In genomic region chr1:55081188-55081904, GRCh38 we compare ENCODE assay signal across 13 cellular contexts. TPM values are rescaled to one million over a fixed set of nuclear protein-coding genes. Genes with fewer than 3 reads are reported as not detected.
DNase-seq lines count a peak whose midpoint lies in the region; ATAC-seq, FAIRE-seq and TF ChIP-seq lines count a peak whose summit lies in the region.
"Had no signal": no experiment of that assay in that cellular context is flagged by ENCODE, and none has a peak within 500 bp of the region (broad histone marks: within the 10 kb centered on the region; RNA-seq: fewer than 3 reads in every experiment).

No MANE protein-coding gene starts in this region.

- H3K9ac ChIP-seq in HCT116 (ENCODE audit: low read length) (no peak overlapping the region), SK-N-SH (no peak overlapping the region)

- FAIRE-seq in GM12892 (lab: Jason Lieb, UNC): no peak

- H3K36me3 ChIP-seq in HCT116 (ENCODE audit: control insufficient read depth in 1 of 2, insufficient read depth in 2 of 2, low read length in 2 of 2) (peaks cover 33 to 34% of the 10 kb centered on the region in 2 experiments), SK-N-SH (replicated peaks in 1 of 2; ENCODE audit: control insufficient read depth in 1 of 2, insufficient read depth in 2 of 2, low read length in 1 of 2) (peaks cover 66 to 100% of the 10 kb centered on the region in 2 experiments), WERI-Rb-1 (peaks cover 82% of the 10 kb centered on the region)

- no peaks in the 10 kb centered on the region for H4K20me1 ChIP-seq in HCT116 (ENCODE audit: insufficient read depth)
- H4K20me1 ChIP-seq in SK-N-SH (ENCODE audit: insufficient read depth): no peaks in the 10 kb centered on the region

- H3F3A ChIP-seq in SK-N-SH (replicated peaks; ENCODE audit: insufficient read depth): peaks cover 16% of the 10 kb centered on the region

- no peaks in the 10 kb centered on the region for H3K79me2 ChIP-seq in HCT116 (ENCODE audit: insufficient read depth, low read length)
- H3K79me2 ChIP-seq in SK-N-SH (ENCODE audit: insufficient read depth): no peaks in the 10 kb centered on the region

- peaks cover 0 to 6% of the 10 kb centered on the region in 2 experiments; a peak in 1 of 4 replicates for H3K4me1 ChIP-seq in HCT116 (ENCODE audit: control insufficient read depth in 1 of 2, insufficient read depth in 2 of 2, low read length in 2 of 2)
- H3K4me1 ChIP-seq in SK-N-SH (ENCODE audit: control insufficient read depth in 1 of 2, insufficient read depth in 2 of 2, low read depth in 1 of 2, low read length in 1 of 2): 0 out of 4 replicates have a peak, but pooled peaks cover 0 to 12% of the 10 kb centered on the region in 2 experiments

- no peak for TF ChIP-seq POLR2A in HCT116 (IDR thresholded peaks at IDR 0.05; ENCODE audit: borderline replicate concordance, extremely low read depth, insufficient read depth, insufficient read length)
- no peak for TF ChIP-seq POLR2A in GM12892 (IDR thresholded peaks at IDR 0.05; ENCODE audit: low read depth, low read length)

- H3K27me3 Mint-ChIP-seq in progenitor cell of endocrine pancreas: no peaks in the 10 kb centered on the region

- RAD21 ChIA-PET in HCT116 (lab: Charles Lee; ENCODE audit: low non-redundant PET in 1 of 2, low total read pairs in 2 of 2, uncharacterized antibody in 2 of 2, unreplicated experiment in 2 of 2): no interaction called here

- 65% methylated on average over 9 of the region's 9 CpGs for WGBS in SK-N-SH (ENCODE audit: low lambda C conversion rate)

- H3K27ac Mint-ChIP-seq in progenitor cell of endocrine pancreas: peak overlapping the region; percentile 11

- H3K4me2 ChIP-seq in HCT116 (ENCODE audit: low read length) (no peak overlapping the region), SK-N-SH (no peak overlapping the region)

- no peak overlapping the region for H3K4me3 Mint-ChIP-seq in progenitor cell of endocrine pancreas (ENCODE audit: low read depth)

- DNase-seq in HCT116 (ENCODE audit: low read depth, low spot score): no peak
- DNase-seq in SK-N-SH: no peak
- peak; percentile 55 for DNase-seq in fibroblast of peridontal ligament (ENCODE audit: extremely low read depth)
- DNase-seq in progenitor cell of endocrine pancreas (ENCODE audit: low spot score, unreplicated experiment): no peak
- no peak for DNase-seq in WERI-Rb-1
- DNase-seq in NCI-H524 (lab: John Stamatoyannopoulos, UW): no peak
- DNase-seq in nucleus accumbens (lab: John Stamatoyannopoulos, UW): no peak
- DNase-seq in GM12892 (ENCODE audit: insufficient read length): no peak
- DNase-seq: aorta; DMS53; MM.1S; stimulated activated CD4-positive, alpha-beta T cell treated with anti-CD3 and anti-CD28 coated beads, Interleukin-15, amount 100 ng/mL, for 24 hours; stimulated activated naive CD4-positive, alpha-beta T cell treated with Interleukin-2 at 50 U/mL for 16 hours had no signal

- TF ChIP-seq CTCF in HCT116 (IDR thresholded peaks at IDR 0.05 in 2 of 3, conservative IDR thresholded peaks at IDR 0.05 in 1 of 3; ENCODE audit: borderline replicate concordance in 1 of 3, insufficient read depth in 1 of 3, low read depth in 2 of 3, low read length in 2 of 3): no peak
- no peak for TF ChIP-seq CTCF in SK-N-SH (IDR thresholded peaks at IDR 0.05)
- no peak for TF ChIP-seq CTCF in progenitor cell of endocrine pancreas (IDR thresholded peaks at IDR 0.05; ENCODE audit: unreplicated experiment)
- TF ChIP-seq CTCF in WERI-Rb-1 (IDR thresholded peaks at IDR 0.05; ENCODE audit: low read depth, low read length): no peak

- no peaks in the 10 kb centered on the region for H3K4me1 Mint-ChIP-seq in progenitor cell of endocrine pancreas (ENCODE audit: low read depth)

- H3K4me3 ChIP-seq in HCT116 (replicated peaks in 1 of 2; ENCODE audit: low read depth in 1 of 2, low read length in 2 of 2) (no peak overlapping the region), SK-N-SH (ENCODE audit: low read depth in 2 of 2, low read length in 1 of 2) (no peak overlapping the region), WERI-Rb-1 (ENCODE audit: low read depth, low read length) (no peak overlapping the region)

- TF ChIP-seq EP300 in SK-N-SH (IDR thresholded peaks at IDR 0.05; ENCODE audit: borderline replicate concordance in 1 of 2, low read depth in 1 of 2, low read length in 1 of 2): no peak

- BruUV-seq in HCT116 (replicated peaks; lab: Mats Ljungman, UMichigan): no TSS peak

- CTCF ChIA-PET in HCT116 (lab: Charles Lee) (no interaction called here), SK-N-SH (lab: Yijun Ruan, JAX) (interaction anchor here (1.2 to 2.5 kb wide), 2 partner anchors 10 to 11 kb away, joined by 3 to 11 read pairs; no protein-coding TSS in a partner anchor)

- no peak overlapping the region for H2AFZ ChIP-seq in HCT116 (ENCODE audit: low read depth, low read length, poor library complexity, severe bottlenecking)
- no peak overlapping the region for H2AFZ ChIP-seq in SK-N-SH (ENCODE audit: low read depth)

- intact Hi-C loops in HCT116 (cut with micrococcal nuclease): no loop called here

- no peak overlapping the region for H3K27ac ChIP-seq in HCT116 (ENCODE audit: low read depth, low read length)
- peak overlapping the region; percentile 14 to 25; a peak in 3 of 4 replicates for H3K27ac ChIP-seq in SK-N-SH (ENCODE audit: low read depth in 2 of 2, low read length in 1 of 2)
- no peak overlapping the region for H3K27ac ChIP-seq in WERI-Rb-1

- no peaks in the 10 kb centered on the region for H3K9me3 ChIP-seq in HCT116 (ENCODE audit: control insufficient read depth in 1 of 2, insufficient read depth in 1 of 2, low read depth in 1 of 2, low read length in 2 of 2)
- H3K9me3 ChIP-seq in SK-N-SH: no peaks in the 10 kb centered on the region
- H3K9me3 ChIP-seq in WERI-Rb-1 (ENCODE audit: severe bottlenecking): no peaks in the 10 kb centered on the region

- POLR2A ChIA-PET in HCT116 (lab: Charles Lee): no interaction called here
- POLR2A ChIA-PET in SK-N-SH (lab: Yijun Ruan, JAX): no interaction called here

- peak; percentile 50; the same call in 1 of the 2 replicates for ATAC-seq in HCT116

- TF ChIP-seq RAD21 in HCT116 (IDR thresholded peaks at IDR 0.05; ENCODE audit: low read depth) (no peak), SK-N-SH (IDR thresholded peaks at IDR 0.05; ENCODE audit: low read length) (no peak)

- H3K36me3 Mint-ChIP-seq in progenitor cell of endocrine pancreas (ENCODE audit: insufficient read depth): peaks cover 27% of the 10 kb centered on the region

- H3K27me3 ChIP-seq in HCT116 (ENCODE audit: insufficient read depth, low read length): no peaks in the 10 kb centered on the region
- H3K27me3 ChIP-seq in SK-N-SH (ENCODE audit: insufficient read depth): no peaks in the 10 kb centered on the region
- no peaks in the 10 kb centered on the region for H3K27me3 ChIP-seq in WERI-Rb-1 (ENCODE audit: insufficient read depth, low read depth, severe bottlenecking)

- H3K9me3 Mint-ChIP-seq in progenitor cell of endocrine pancreas (ENCODE audit: low read depth): no peaks in the 10 kb centered on the region

- H3K9me2 ChIP-seq in HCT116 (ENCODE audit: insufficient read depth): no peaks in the 10 kb centered on the region
- no peaks in the 10 kb centered on the region for H3K9me2 ChIP-seq in SK-N-SH

TF ChIP-seq in HCT116, 20 proteins besides CTCF, POLR2A, EP300 and RAD21:
- TF ChIP-seq ZNF274 (IDR thresholded peaks at IDR 0.05; ENCODE audit: low read depth, low read length) (no peak), FOSL1 (IDR thresholded peaks at IDR 0.05; ENCODE audit: low read depth) (no peak), ZFX (IDR thresholded peaks at IDR 0.05) (no peak), SIN3A (IDR thresholded peaks at IDR 0.05; ENCODE audit: low read depth) (no peak)

TF ChIP-seq in SK-N-SH, 30 proteins besides CTCF, POLR2A, EP300 and RAD21 (continues in another document):
- no peak for TF ChIP-seq SMC3 (IDR thresholded peaks at IDR 0.05; ENCODE audit: low read depth, low read length)
- no peak for TF ChIP-seq GATA2 (CRISPR knock-in tag; IDR thresholded peaks at IDR 0.05)
- peak; percentile 38 for TF ChIP-seq JUND (IDR thresholded peaks at IDR 0.05)
- TF ChIP-seq MXI1 (IDR thresholded peaks at IDR 0.05; ENCODE audit: low read depth, low read length): no peak
- 0 out of 2 replicates have a peak, but pooled peaks have one; percentile 42 for TF ChIP-seq PBX3 (IDR thresholded peaks at IDR 0.05)
- TF ChIP-seq FOSL2 (IDR thresholded peaks at IDR 0.05; ENCODE audit: borderline replicate concordance, low read depth): peak; percentile 26; the same call in 1 of the 2 replicates
- no peak for TF ChIP-seq USF2 (IDR thresholded peaks at IDR 0.05; ENCODE audit: borderline replicate concordance, low read depth, low read length)
- TF ChIP-seq NRF1 (IDR thresholded peaks at IDR 0.05; ENCODE audit: low read depth, low read length): no peak

RNA-seq across cellular contexts. Expression of gene PCSK9, which starts 42.0 kb away (rescaled TPM):
- total RNA-seq in HCT116 (2021; ENCODE audit: unreplicated experiment): 39.6 TPM
- polyA plus RNA-seq in HCT116 (2012): 44.4 and 54.6 TPM in 2 replicates
- polyA plus RNA-seq in SK-N-SH (2012; rRNA removed): 0.02 and 0.03 TPM in 2 replicates
- 0.01 TPM in 1 of 2 replicates, not detected in the other for polyA plus RNA-seq in SK-N-SH (2012; cell fraction: cytosol; rRNA removed)
- polyA plus RNA-seq in SK-N-SH (2012; cell fraction: nucleus; rRNA removed): 0.05 TPM in 1 of 2 replicates, not detected in the other
- total RNA-seq in progenitor cell of endocrine pancreas: 18.7 and 19.5 TPM in 2 replicates
- not detected for polyA plus RNA-seq in GM12892 (2012; ENCODE audit: missing spikeins)

Comparison
In these comparisons a context has a peak if more than half of its experiments do, and no peak if none do; other contexts are left out.
1. H3K27ac ChIP-seq: peak in SK-N-SH (2 of 2); none in HCT116 (single experiment) and WERI-Rb-1 (single experiment).
2. Of the 11 proteins assayed by ChIP-seq in both SK-N-SH and HCT116: peak only in SK-N-SH: JUND; only in HCT116: none; in both: none; in neither: 10.